ENCODE assay signal across 18 cellular contexts in genomic region chr12:116517431-116518045, GRCh38.
DNase-seq lines count a peak whose midpoint lies in the region.
"Had no signal": no experiment of that assay in that cellular context is flagged by ENCODE, and none has a peak within 500 bp of the region (broad histone marks: within the 10 kb centered on the region; RNA-seq: fewer than 3 reads in every experiment).

No MANE protein-coding gene starts in this region.

- H3K36me3 Mint-ChIP-seq in dendritic cell treated with granulocyte-macrophage colony-stimulating factor and Interleukin-4, amounts not matched to agents 40 ng/mL and 50 ng/mL, for 4 days (ENCODE audit: low read depth) = no peaks in the 10 kb centered on the region
- H3K36me3 Mint-ChIP-seq: T-cell had no signal

- intact Hi-C loops in dendritic cell treated with granulocyte-macrophage colony-stimulating factor and Interleukin-4, amounts not matched to agents 40 ng/mL and 50 ng/mL, for 4 days (cut with micrococcal nuclease) = no loop called here

- H3K27me3 Mint-ChIP-seq in dendritic cell treated with granulocyte-macrophage colony-stimulating factor and Interleukin-4, amounts not matched to agents 40 ng/mL and 50 ng/mL, for 4 days = peaks cover 22% of the 10 kb centered on the region
- H3K27me3 Mint-ChIP-seq: B cell had no signal

- peak overlapping the region; percentile 74 for H3K27ac Mint-ChIP-seq in dendritic cell treated with granulocyte-macrophage colony-stimulating factor and Interleukin-4, amounts not matched to agents 40 ng/mL and 50 ng/mL, for 4 days
- H3K27ac Mint-ChIP-seq: B cell, T-cell had no signal

- DNase-seq in NCI-H1105 treated with DMSO at 0.1 percent for 48 hours (lab: John Stamatoyannopoulos, UW) = peak; percentile 24
- no peak for DNase-seq in NCI-H1105 (lab: John Stamatoyannopoulos, UW)
- DNase-seq in NCI-H2171 (lab: John Stamatoyannopoulos, UW) = peak; percentile 2
- peak; percentile 39 for DNase-seq in kidney tubule cell (ENCODE audit: low spot score)
- no peak for DNase-seq in activated gamma-delta T cell treated with Interleukin-2 at 50 U/mL for 16 hours
- no peak for DNase-seq in NK-92 treated with Interleukin-12 subunit alpha and Interleukin-12 subunit beta, amount 100 ng/mL, for 24 hours (lab: John Stamatoyannopoulos, UW)
- DNase-seq in stimulated activated naive CD4-positive, alpha-beta T cell (lab: John Stamatoyannopoulos, UW) = no peak
- DNase-seq: COR-L47, DMS 273 treated with DMSO at 0.1 percent for 48 hours, DND-41, NCI-H1694 treated with DMSO at 0.1 percent for 48 hours, NCI-H510A, NCI-H774, OCI-M1, SIG-M5, T-cell had no signal

- peaks cover 67% of the 10 kb centered on the region for H3K4me1 Mint-ChIP-seq in dendritic cell treated with granulocyte-macrophage colony-stimulating factor and Interleukin-4, amounts not matched to agents 40 ng/mL and 50 ng/mL, for 4 days (ENCODE audit: low read depth)

- no peak overlapping the region for H3K4me3 Mint-ChIP-seq in dendritic cell treated with granulocyte-macrophage colony-stimulating factor and Interleukin-4, amounts not matched to agents 40 ng/mL and 50 ng/mL, for 4 days
- H3K4me3 Mint-ChIP-seq: B cell, T-cell had no signal

- no peaks in the 10 kb centered on the region for H3K9me3 Mint-ChIP-seq in dendritic cell treated with granulocyte-macrophage colony-stimulating factor and Interleukin-4, amounts not matched to agents 40 ng/mL and 50 ng/mL, for 4 days
- H3K9me3 Mint-ChIP-seq: T-cell had no signal

Comparison
In these comparisons a context has a peak if more than half of its experiments do, and no peak if none do; other contexts are left out.
1. DNase-seq: peak in NCI-H1105 treated with DMSO at 0.1 percent for 48 hours (single experiment), NCI-H2171 (single experiment) and kidney tubule cell (single experiment); none in NCI-H1105 (single experiment), activated gamma-delta T cell treated with Interleukin-2 at 50 U/mL for 16 hours (single experiment), NK-92 treated with Interleukin-12 subunit alpha and Interleukin-12 subunit beta, amount 100 ng/mL, for 24 hours (single experiment) and stimulated activated naive CD4-positive, alpha-beta T cell (0 of 6).